In the genomic region with DNA sequence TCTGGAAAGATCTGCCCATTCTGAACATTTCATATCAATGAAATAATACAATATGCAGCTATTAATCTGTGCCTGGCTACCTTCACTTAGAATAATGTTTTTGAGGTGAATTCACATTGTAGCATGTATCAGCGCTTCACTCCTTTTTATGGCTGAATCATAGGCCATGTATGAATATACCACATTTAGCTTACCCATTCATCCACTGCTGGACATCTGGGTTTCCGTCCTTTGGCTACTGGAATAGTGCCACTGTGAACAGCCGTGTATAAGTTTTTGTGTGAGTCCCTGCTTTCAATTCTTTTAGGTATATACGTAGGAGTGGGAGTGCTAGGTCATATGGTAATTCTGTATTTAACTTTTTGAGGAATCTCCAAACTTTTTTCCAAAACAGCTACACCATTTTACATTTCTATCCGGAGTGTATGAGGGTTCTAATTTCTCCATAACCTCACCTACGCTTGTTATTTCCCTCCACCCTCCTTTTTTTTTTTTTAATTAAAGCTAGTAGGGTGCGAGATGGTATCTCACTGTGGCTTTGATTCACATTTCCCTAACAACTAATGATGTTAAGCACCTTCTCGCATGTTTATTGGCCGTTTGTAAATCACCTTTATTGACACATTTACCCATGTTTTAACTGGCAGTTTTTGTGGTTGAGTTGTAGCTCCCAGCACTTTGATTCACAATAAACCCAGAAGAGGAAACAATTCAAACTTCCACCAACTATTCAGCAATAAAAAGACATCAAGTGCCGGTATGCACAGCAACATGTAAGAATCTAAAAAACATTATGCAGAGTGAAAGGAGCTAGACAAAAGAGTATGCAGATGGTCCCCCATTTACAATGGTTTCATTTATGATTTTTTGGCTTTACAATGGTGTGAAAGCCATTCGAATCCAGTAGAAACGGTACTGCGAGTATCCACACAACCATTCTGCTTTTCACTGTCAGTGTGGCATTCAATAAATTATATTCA, we compare ENCODE assay signal across 11 cellular contexts. TPM values are rescaled to one million over a fixed set of nuclear protein-coding genes. Genes with fewer than 3 reads are reported as not detected.
DNase-seq lines count a peak whose midpoint lies in the region; ATAC-seq lines count a peak whose summit lies in the region.
"Had no signal": no experiment of that assay in that cellular context is flagged by ENCODE, and none has a peak within 500 bp of the region (broad histone marks: within the 10 kb centered on the region; RNA-seq: fewer than 3 reads in every experiment).

No MANE protein-coding gene starts in this region.

- POLR2A ChIA-PET in activated CD4-positive, alpha-beta T cell treated with anti-CD3 and anti-CD28 coated beads, Interleukin-2, amount 10 ng/mL, durations not matched to agents 7 days and 5 days (lab: Charles Lee): interaction anchor here (0.6 to 1.3 kb wide), 2 partner anchors 11 to 54 kb away, joined by 3 to 5 read pairs; no protein-coding TSS in a partner anchor

- DNase-seq in activated CD4-positive, alpha-beta T cell treated with anti-CD3 and anti-CD28 coated beads, Interleukin-2, amount 10 ng/mL, durations not matched to agents 7 days and 5 days: peak; percentile 45
- no peak for DNase-seq in activated CD4-positive, alpha-beta T cell treated with anti-CD3 and anti-CD28 coated beads, Interleukin-2, amount 50 U/mL, for 1 hour
- peak; percentile 51 for DNase-seq in activated CD8-positive, alpha-beta memory T cell treated with anti-CD3 and anti-CD28 coated beads for 24 hours
- peak; percentile 59 for DNase-seq in germinal center (ENCODE audit: low spot score)
- DNase-seq in HUDEP-2 (lab: John Stamatoyannopoulos, UW; ENCODE audit: unreplicated experiment in 76 of 76): no peak
- DNase-seq in NCI-H2196 (lab: John Stamatoyannopoulos, UW; ENCODE audit: unreplicated experiment): no peak
- DNase-seq in Right ventricle myocardium superior: no peak
- DNase-seq: ACHN; activated CD4-positive, CD25-positive, alpha-beta regulatory T cell treated with anti-CD3 and anti-CD28 coated beads, Interleukin-2, amount 50 U/mL, for 72 hours; Kasumi-1 had no signal

- intact Hi-C loops in Right ventricle myocardium superior (cut with DNase I): no loop called here

- H3K4me1 Mint-ChIP-seq in activated CD4-positive, alpha-beta T cell treated with anti-CD3 and anti-CD28 coated beads, Interleukin-2, amount 10 ng/mL, durations not matched to agents 7 days and 5 days: peaks cover 95% of the 10 kb centered on the region
- H3K4me1 Mint-ChIP-seq in stimulated activated naive CD8-positive, alpha-beta T cell treated with anti-CD3 and anti-CD28 coated beads, Interleukin-15, Interleukin-2, amounts not matched to agents 100 ng/mL and 50 ng/mL, for 24 hours (ENCODE audit: low read depth): peaks cover 98% of the 10 kb centered on the region

- CTCF ChIA-PET in activated CD4-positive, alpha-beta T cell treated with anti-CD3 and anti-CD28 coated beads, Interleukin-2, amount 10 ng/mL, durations not matched to agents 7 days and 5 days (lab: Charles Lee): interaction anchor here (0.6 to 2.4 kb wide), 12 partner anchors 9 to 1698 kb away, joined by 3 to 9 read pairs (median 3); no protein-coding TSS in a partner anchor

- no peaks in the 10 kb centered on the region for H3K9me3 Mint-ChIP-seq in activated CD4-positive, alpha-beta T cell treated with anti-CD3 and anti-CD28 coated beads, Interleukin-2, amount 10 ng/mL, durations not matched to agents 7 days and 5 days
- H3K9me3 Mint-ChIP-seq in stimulated activated naive CD8-positive, alpha-beta T cell treated with anti-CD3 and anti-CD28 coated beads, Interleukin-15, Interleukin-2, amounts not matched to agents 100 ng/mL and 50 ng/mL, for 24 hours: no peaks in the 10 kb centered on the region

- no peak for ATAC-seq in Right ventricle myocardium superior (ENCODE audit: poor library complexity)

- H3K4me3 Mint-ChIP-seq in activated CD4-positive, alpha-beta T cell treated with anti-CD3 and anti-CD28 coated beads, Interleukin-2, amount 10 ng/mL, durations not matched to agents 7 days and 5 days: peak overlapping the region; percentile 52
- H3K4me3 Mint-ChIP-seq in stimulated activated naive CD8-positive, alpha-beta T cell treated with anti-CD3 and anti-CD28 coated beads, Interleukin-15, Interleukin-2, amounts not matched to agents 100 ng/mL and 50 ng/mL, for 24 hours: peak overlapping the region; percentile 71

- H3K27me3 Mint-ChIP-seq in activated CD4-positive, alpha-beta T cell treated with anti-CD3 and anti-CD28 coated beads, Interleukin-2, amount 10 ng/mL, durations not matched to agents 7 days and 5 days: no peaks in the 10 kb centered on the region
- H3K27me3 Mint-ChIP-seq in stimulated activated naive CD8-positive, alpha-beta T cell treated with anti-CD3 and anti-CD28 coated beads, Interleukin-15, Interleukin-2, amounts not matched to agents 100 ng/mL and 50 ng/mL, for 24 hours: no peaks in the 10 kb centered on the region

- H3K36me3 Mint-ChIP-seq in activated CD4-positive, alpha-beta T cell treated with anti-CD3 and anti-CD28 coated beads, Interleukin-2, amount 10 ng/mL, durations not matched to agents 7 days and 5 days (ENCODE audit: low read depth): peaks cover 67% of the 10 kb centered on the region
- peaks cover 62% of the 10 kb centered on the region for H3K36me3 Mint-ChIP-seq in stimulated activated naive CD8-positive, alpha-beta T cell treated with anti-CD3 and anti-CD28 coated beads, Interleukin-15, Interleukin-2, amounts not matched to agents 100 ng/mL and 50 ng/mL, for 24 hours (ENCODE audit: low read depth)

- H3K27ac Mint-ChIP-seq in activated CD4-positive, alpha-beta T cell treated with anti-CD3 and anti-CD28 coated beads, Interleukin-2, amount 10 ng/mL, durations not matched to agents 7 days and 5 days: peak overlapping the region; percentile 89
- peak overlapping the region; percentile 94 for H3K27ac Mint-ChIP-seq in stimulated activated naive CD8-positive, alpha-beta T cell treated with anti-CD3 and anti-CD28 coated beads, Interleukin-15, Interleukin-2, amounts not matched to agents 100 ng/mL and 50 ng/mL, for 24 hours

RNA-seq across cellular contexts. Expression of a gene that starts 8.1 kb away (rescaled TPM):
- total RNA-seq in activated CD4-positive, alpha-beta T cell treated with anti-CD3 and anti-CD28 coated beads, Interleukin-2, amount 10 ng/mL, durations not matched to agents 7 days and 5 days: 100 to 1,000 TPM; 334 to 336 TPM
- total RNA-seq in Right ventricle myocardium superior: 18.7 TPM

Comparison
In these comparisons a context has a peak if more than half of its experiments do, and no peak if none do; other contexts are left out.
1. DNase-seq: peak in activated CD4-positive, alpha-beta T cell treated with anti-CD3 and anti-CD28 coated beads, Interleukin-2, amount 10 ng/mL, durations not matched to agents 7 days and 5 days (single experiment), activated CD8-positive, alpha-beta memory T cell treated with anti-CD3 and anti-CD28 coated beads for 24 hours (single experiment) and germinal center (single experiment); none in activated CD4-positive, alpha-beta T cell treated with anti-CD3 and anti-CD28 coated beads, Interleukin-2, amount 50 U/mL, for 1 hour (single experiment), HUDEP-2 (0 of 76), NCI-H2196 (single experiment) and Right ventricle myocardium superior (single experiment).
2. RNA of a gene that starts 8.1 kb away (total RNA-seq): 334 to 336 TPM in activated CD4-positive, alpha-beta T cell treated with anti-CD3 and anti-CD28 coated beads, Interleukin-2, amount 10 ng/mL, durations not matched to agents 7 days and 5 days; 18.7 TPM in Right ventricle myocardium superior (single experiment); every median in the first group is over 10 times any median in the second.